In genomic region chr1:10721381-10722321, GRCh38 we compare ENCODE assay signal across 1 cellular context.
TF ChIP-seq lines count a peak whose summit lies in the region.

No MANE protein-coding gene starts in this region.

TF ChIP-seq in GM23338, 12 proteins besides CTCF, POLR2A, EP300 and RAD21 (continued from another document):
- no peak for TF ChIP-seq ZNF462 (CRISPR knock-in tag; IDR thresholded peaks at IDR 0.05)
- no peak for TF ChIP-seq CREB1 (CRISPR knock-in tag; IDR thresholded peaks at IDR 0.05; ENCODE audit: low read depth)
- TF ChIP-seq REST (IDR thresholded peaks at IDR 0.05; ENCODE audit: unreplicated experiment): no peak
